Comparison of ENCODE assay signal across 8 cellular contexts in the genomic region with DNA sequence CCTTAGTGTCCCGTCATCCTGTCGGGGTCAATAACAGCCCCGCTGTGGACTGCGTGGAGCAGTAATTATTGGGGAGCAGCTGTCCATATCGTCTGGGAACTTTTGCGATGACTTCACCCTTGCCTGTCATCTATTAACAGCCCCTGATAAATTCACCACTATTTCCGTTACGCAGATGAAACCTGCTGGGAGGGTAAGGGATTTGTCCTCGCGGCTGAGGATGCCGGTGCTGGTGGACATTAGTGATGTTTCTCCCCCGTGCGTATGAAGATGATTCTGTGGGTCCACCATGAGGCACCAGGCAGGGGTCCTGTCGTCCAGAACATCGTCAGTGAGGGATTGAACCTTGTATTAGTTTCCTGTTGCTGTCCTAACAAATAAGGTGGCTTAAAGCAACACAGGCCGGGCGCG. TPM values are rescaled to one million over a fixed set of nuclear protein-coding genes. Genes with fewer than 3 reads are reported as not detected.
DNase-seq lines count a peak whose midpoint lies in the region; ATAC-seq and TF ChIP-seq lines count a peak whose summit lies in the region.

No MANE protein-coding gene starts in this region.

- POLR2A ChIA-PET in SK-N-SH (lab: Yijun Ruan, JAX): interaction anchor here (1.9 to 2.8 kb wide), 3 partner anchors 16 to 28 kb away, joined by 9 to 13 read pairs (median 12); a partner anchor contains a TSS
- POLR2A ChIA-PET in activated CD4-positive, alpha-beta memory T cell treated with anti-CD3 and anti-CD28 coated beads for 36 hours (lab: Charles Lee): interaction anchor here (0.7 to 1.5 kb wide), 2 partner anchors 22 to 86 kb away, joined by 3 to 5 read pairs; no protein-coding TSS in a partner anchor

- peak overlapping the region; percentile 90 for H3K4me2 ChIP-seq in SK-N-SH

- H3K9ac ChIP-seq in SK-N-SH: peak overlapping the region; percentile 86

- WGBS in SK-N-SH (ENCODE audit: low lambda C conversion rate): 71% methylated on average over 18 of the region's 18 CpGs

- H3K36me3 Mint-ChIP-seq in activated CD4-positive, alpha-beta memory T cell treated with anti-CD3 and anti-CD28 coated beads for 36 hours: no peaks in the 10 kb centered on the region

- H3K4me3 Mint-ChIP-seq in activated CD4-positive, alpha-beta memory T cell treated with anti-CD3 and anti-CD28 coated beads for 36 hours: peak overlapping the region; percentile 90

- H3K27ac Mint-ChIP-seq in activated CD4-positive, alpha-beta memory T cell treated with anti-CD3 and anti-CD28 coated beads for 36 hours: peak overlapping the region; percentile 66

- peaks cover 5% of the 10 kb centered on the region for H3K9me3 Mint-ChIP-seq in activated CD4-positive, alpha-beta memory T cell treated with anti-CD3 and anti-CD28 coated beads for 36 hours

- H3K9me3 ChIP-seq in SK-N-SH (no peaks in the 10 kb centered on the region), iPS-18c (ENCODE audit: control insufficient read depth, insufficient read depth, low read length) (peaks cover 11% of the 10 kb centered on the region), mucosa of descending colon (no peaks in the 10 kb centered on the region)

- no peaks in the 10 kb centered on the region for H3K9me2 ChIP-seq in SK-N-SH

- H3K4me1 ChIP-seq in SK-N-SH (ENCODE audit: control insufficient read depth in 1 of 2, insufficient read depth in 2 of 2, low read depth in 1 of 2, low read length in 1 of 2): peaks cover 0 to 6% of the 10 kb centered on the region in 2 experiments; a peak in 1 of 4 replicates
- H3K4me1 ChIP-seq in mucosa of descending colon (ENCODE audit: low read depth): peaks cover 6% of the 10 kb centered on the region

- ATAC-seq in SK-N-SH treated with all-trans-retinoic acid at 6 μM for 48 hours (no peak), mucosa of descending colon (no peak)

- H3K79me2 ChIP-seq in SK-N-SH (ENCODE audit: insufficient read depth): peaks cover 46% of the 10 kb centered on the region

- CTCF ChIA-PET in SK-N-SH (lab: Yijun Ruan, JAX): interaction anchor here (0.8 to 4.1 kb wide), 10 partner anchors 11 to 245 kb away, joined by 3 to 27 read pairs (median 4); no protein-coding TSS in a partner anchor
- CTCF ChIA-PET in activated CD4-positive, alpha-beta memory T cell treated with anti-CD3 and anti-CD28 coated beads for 36 hours (lab: Charles Lee): interaction anchor here (0.9 to 2.5 kb wide), 4 partner anchors 16 to 210 kb away, joined by 4 to 21 read pairs (median 12); no protein-coding TSS in a partner anchor

- intact Hi-C loops in activated CD4-positive, alpha-beta memory T cell treated with anti-CD3 and anti-CD28 coated beads for 36 hours (cut with micrococcal nuclease): loop anchor here (5.0 kb wide), 1 partner anchor 33 kb away; no protein-coding TSS in a partner anchor
- intact Hi-C loops in mucosa of descending colon (cut with DNase I, micrococcal nuclease): no loop called here

- H2AFZ ChIP-seq in SK-N-SH (ENCODE audit: low read depth): peak overlapping the region; percentile 79; the same call in 1 of the 2 replicates

- no peaks in the 10 kb centered on the region for H3K27me3 Mint-ChIP-seq in activated CD4-positive, alpha-beta memory T cell treated with anti-CD3 and anti-CD28 coated beads for 36 hours

- no peak for TF ChIP-seq CTCF in SK-N-SH (IDR thresholded peaks at IDR 0.05)
- no peak for TF ChIP-seq CTCF in mucosa of descending colon (IDR thresholded peaks at IDR 0.05)

- H4K20me1 ChIP-seq in SK-N-SH (ENCODE audit: insufficient read depth): no peaks in the 10 kb centered on the region

- H3F3A ChIP-seq in SK-N-SH (replicated peaks; ENCODE audit: insufficient read depth): peaks cover 17% of the 10 kb centered on the region

- peak overlapping the region in 1 of 2 experiments; percentile 94; a peak in 3 of 4 replicates for H3K27ac ChIP-seq in SK-N-SH (ENCODE audit: low read depth in 2 of 2, low read length in 1 of 2)
- peak overlapping the region; percentile 84 for H3K27ac ChIP-seq in substantia nigra (ENCODE audit: low read depth, low read length, poor library complexity, severe bottlenecking)

- no peak for TF ChIP-seq EP300 in SK-N-SH (IDR thresholded peaks at IDR 0.05; ENCODE audit: borderline replicate concordance in 1 of 2, low read depth in 1 of 2, low read length in 1 of 2)

- peaks cover 11% of the 10 kb centered on the region for H3K4me1 Mint-ChIP-seq in activated CD4-positive, alpha-beta memory T cell treated with anti-CD3 and anti-CD28 coated beads for 36 hours (ENCODE audit: low read depth)

- TF ChIP-seq RAD21 in SK-N-SH (IDR thresholded peaks at IDR 0.05; ENCODE audit: low read length): no peak

- DNase-seq in SK-N-SH (peak; percentile 20), substantia nigra (lab: John Stamatoyannopoulos, UW) (no peak), DMS79 (lab: John Stamatoyannopoulos, UW) (no peak), Kasumi-1 (lab: John Stamatoyannopoulos, UW) (no peak), mucosa of descending colon (no peak)
- DNase-seq in activated CD4-positive, alpha-beta memory T cell treated with anti-CD3 and anti-CD28 coated beads for 36 hours: no peak

- H3K27me3 ChIP-seq in SK-N-SH (ENCODE audit: insufficient read depth): no peaks in the 10 kb centered on the region

- peak overlapping the region; percentile 73 to 84 for H3K4me3 ChIP-seq in SK-N-SH (ENCODE audit: low read depth in 2 of 2, low read length in 1 of 2)
- peak overlapping the region; percentile 89 for H3K4me3 ChIP-seq in iPS-18c (ENCODE audit: insufficient read depth, low read depth, low read length)
- H3K4me3 ChIP-seq in mucosa of descending colon: no peak overlapping the region

- H3K36me3 ChIP-seq in SK-N-SH (replicated peaks in 1 of 2; ENCODE audit: control insufficient read depth in 1 of 2, insufficient read depth in 2 of 2, low read length in 1 of 2) (peaks cover 0 to 7% of the 10 kb centered on the region in 2 experiments), mucosa of descending colon (ENCODE audit: low read depth) (no peaks in the 10 kb centered on the region)

TF ChIP-seq in SK-N-SH, 30 proteins besides CTCF, POLR2A, EP300 and RAD21 (continues in another document):
- TF ChIP-seq CHD2 (IDR thresholded peaks at IDR 0.05; ENCODE audit: low read length, partially characterized antibody): no peak
- TF ChIP-seq, protein P1, sequence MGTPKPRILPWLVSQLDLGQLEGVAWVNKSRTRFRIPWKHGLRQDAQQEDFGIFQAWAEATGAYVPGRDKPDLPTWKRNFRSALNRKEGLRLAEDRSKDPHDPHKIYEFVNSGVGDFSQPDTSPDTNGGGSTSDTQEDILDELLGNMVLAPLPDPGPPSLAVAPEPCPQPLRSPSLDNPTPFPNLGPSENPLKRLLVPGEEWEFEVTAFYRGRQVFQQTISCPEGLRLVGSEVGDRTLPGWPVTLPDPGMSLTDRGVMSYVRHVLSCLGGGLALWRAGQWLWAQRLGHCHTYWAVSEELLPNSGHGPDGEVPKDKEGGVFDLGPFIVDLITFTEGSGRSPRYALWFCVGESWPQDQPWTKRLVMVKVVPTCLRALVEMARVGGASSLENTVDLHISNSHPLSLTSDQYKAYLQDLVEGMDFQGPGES (IDR thresholded peaks at IDR 0.05; ENCODE audit: low read depth, low read length): no peak

TF ChIP-seq in SK-N-SH treated with all-trans-retinoic acid at 6 μM for 48 hours, 23 proteins besides CTCF, POLR2A, EP300 and RAD21 (continues in another document):
- TF ChIP-seq CSDC2 (CRISPR knock-in tag; IDR thresholded peaks at IDR 0.05) (no peak), ESRRG (CRISPR knock-in tag; IDR thresholded peaks at IDR 0.05) (no peak), RARB (CRISPR knock-in tag; IDR thresholded peaks at IDR 0.05) (no peak), ISL1 (CRISPR knock-in tag; IDR thresholded peaks at IDR 0.05) (no peak), ZNF565 (CRISPR knock-in tag; conservative IDR thresholded peaks at IDR 0.05; ENCODE audit: low read depth) (no peak)
- TF ChIP-seq, protein P2, sequence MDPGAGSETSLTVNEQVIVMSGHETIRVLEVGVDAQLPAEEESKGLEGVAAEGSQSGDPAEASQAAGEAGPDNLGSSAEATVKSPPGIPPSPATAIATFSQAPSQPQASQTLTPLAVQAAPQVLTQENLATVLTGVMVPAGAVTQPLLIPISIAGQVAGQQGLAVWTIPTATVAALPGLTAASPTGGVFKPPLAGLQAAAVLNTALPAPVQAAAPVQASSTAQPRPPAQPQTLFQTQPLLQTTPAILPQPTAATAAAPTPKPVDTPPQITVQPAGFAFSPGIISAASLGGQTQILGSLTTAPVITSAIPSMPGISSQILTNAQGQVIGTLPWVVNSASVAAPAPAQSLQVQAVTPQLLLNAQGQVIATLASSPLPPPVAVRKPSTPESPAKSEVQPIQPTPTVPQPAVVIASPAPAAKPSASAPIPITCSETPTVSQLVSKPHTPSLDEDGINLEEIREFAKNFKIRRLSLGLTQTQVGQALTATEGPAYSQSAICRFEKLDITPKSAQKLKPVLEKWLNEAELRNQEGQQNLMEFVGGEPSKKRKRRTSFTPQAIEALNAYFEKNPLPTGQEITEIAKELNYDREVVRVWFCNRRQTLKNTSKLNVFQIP (CRISPR knock-in tag; IDR thresholded peaks at IDR 0.05; ENCODE audit: borderline replicate concordance, low read depth): no peak

RNA-seq across cellular contexts. Expression of a gene that starts 1.0 kb away (rescaled TPM):
- polyA plus RNA-seq in SK-N-SH (2012; rRNA removed): 56.4 and 64.8 TPM in 2 replicates
- 26.4 and 44.3 TPM in 2 replicates for polyA plus RNA-seq in SK-N-SH (2012; cell fraction: cytosol; rRNA removed)
- polyA plus RNA-seq in SK-N-SH (2012; cell fraction: nucleus; rRNA removed): 29.4 and 41.7 TPM in 2 replicates
- total RNA-seq in activated CD4-positive, alpha-beta memory T cell treated with anti-CD3 and anti-CD28 coated beads for 36 hours: 10 to 100 TPM; 19.1 to 19.4 TPM
- 10 to 100 TPM; 23.3 to 26.9 (median 25.3) TPM for total RNA-seq in mucosa of descending colon

RNA-seq across cellular contexts. Expression of a gene that starts 26.1 kb away (rescaled TPM):
- not detected in 2 replicates for polyA plus RNA-seq in SK-N-SH (2012; rRNA removed)
- not detected in 2 replicates for polyA plus RNA-seq in SK-N-SH (2012; cell fraction: cytosol; rRNA removed)
- polyA plus RNA-seq in SK-N-SH (2012; cell fraction: nucleus; rRNA removed): 0.18 and 0.26 TPM in 2 replicates
- total RNA-seq in activated CD4-positive, alpha-beta memory T cell treated with anti-CD3 and anti-CD28 coated beads for 36 hours: under 1 TPM; 0.24 to 0.38 TPM
- 10 to 100 TPM in 1 of 3 donors, 1 to 10 TPM in 2; 1.6 to 29.0 (median 1.9) TPM for total RNA-seq in mucosa of descending colon

RNA-seq across cellular contexts. Expression of a gene that starts 27.7 kb away (rescaled TPM):
- polyA plus RNA-seq in SK-N-SH (2012; rRNA removed): 22.4 and 30.1 TPM in 2 replicates
- 7.3 and 14.1 TPM in 2 replicates for polyA plus RNA-seq in SK-N-SH (2012; cell fraction: cytosol; rRNA removed)
- 102 and 122 TPM in 2 replicates for polyA plus RNA-seq in SK-N-SH (2012; cell fraction: nucleus; rRNA removed)
- 10 to 100 TPM; 49.2 to 52.2 TPM for total RNA-seq in activated CD4-positive, alpha-beta memory T cell treated with anti-CD3 and anti-CD28 coated beads for 36 hours
- 10 to 100 TPM; 26.6 to 46.0 (median 34.3) TPM for total RNA-seq in mucosa of descending colon

RNA-seq across cellular contexts. Expression of a gene that starts 53.9 kb away (rescaled TPM):
- polyA plus RNA-seq in SK-N-SH (2012; rRNA removed): 0.26 and 0.47 TPM in 2 replicates
- 0.24 and 0.46 TPM in 2 replicates for polyA plus RNA-seq in SK-N-SH (2012; cell fraction: cytosol; rRNA removed)
- polyA plus RNA-seq in SK-N-SH (2012; cell fraction: nucleus; rRNA removed): 0.29 and 0.49 TPM in 2 replicates
- 1 to 10 TPM; 2.6 to 3.0 TPM for total RNA-seq in activated CD4-positive, alpha-beta memory T cell treated with anti-CD3 and anti-CD28 coated beads for 36 hours
- total RNA-seq in mucosa of descending colon: 10 to 100 TPM in 2 of 3 donors, 1 to 10 TPM in 1; 6.8 to 40.7 (median 24.3) TPM
